1 cellular context compared by ENCODE assay signal in genomic region chr10:93254180-93254847, GRCh38.
TF ChIP-seq lines count a peak whose summit lies in the region.

No MANE protein-coding gene starts in this region.

TF ChIP-seq in HepG2, 621 proteins besides CTCF, POLR2A, EP300 and RAD21 (continued from another document and continues in another):
- TF ChIP-seq ZBTB43 (CRISPR knock-in tag; conservative IDR thresholded peaks at IDR 0.05): no peak
- no peak for TF ChIP-seq ZFP36L2 (CRISPR knock-in tag; IDR thresholded peaks at IDR 0.05)
- no peak for TF ChIP-seq FOXC1 (CRISPR knock-in tag; IDR thresholded peaks at IDR 0.05; ENCODE audit: borderline replicate concordance)
- TF ChIP-seq KLF6 (CRISPR knock-in tag; IDR thresholded peaks at IDR 0.05): no peak
- no peak for TF ChIP-seq HOXA5 (CRISPR knock-in tag; IDR thresholded peaks at IDR 0.05)
- TF ChIP-seq, protein P1, sequence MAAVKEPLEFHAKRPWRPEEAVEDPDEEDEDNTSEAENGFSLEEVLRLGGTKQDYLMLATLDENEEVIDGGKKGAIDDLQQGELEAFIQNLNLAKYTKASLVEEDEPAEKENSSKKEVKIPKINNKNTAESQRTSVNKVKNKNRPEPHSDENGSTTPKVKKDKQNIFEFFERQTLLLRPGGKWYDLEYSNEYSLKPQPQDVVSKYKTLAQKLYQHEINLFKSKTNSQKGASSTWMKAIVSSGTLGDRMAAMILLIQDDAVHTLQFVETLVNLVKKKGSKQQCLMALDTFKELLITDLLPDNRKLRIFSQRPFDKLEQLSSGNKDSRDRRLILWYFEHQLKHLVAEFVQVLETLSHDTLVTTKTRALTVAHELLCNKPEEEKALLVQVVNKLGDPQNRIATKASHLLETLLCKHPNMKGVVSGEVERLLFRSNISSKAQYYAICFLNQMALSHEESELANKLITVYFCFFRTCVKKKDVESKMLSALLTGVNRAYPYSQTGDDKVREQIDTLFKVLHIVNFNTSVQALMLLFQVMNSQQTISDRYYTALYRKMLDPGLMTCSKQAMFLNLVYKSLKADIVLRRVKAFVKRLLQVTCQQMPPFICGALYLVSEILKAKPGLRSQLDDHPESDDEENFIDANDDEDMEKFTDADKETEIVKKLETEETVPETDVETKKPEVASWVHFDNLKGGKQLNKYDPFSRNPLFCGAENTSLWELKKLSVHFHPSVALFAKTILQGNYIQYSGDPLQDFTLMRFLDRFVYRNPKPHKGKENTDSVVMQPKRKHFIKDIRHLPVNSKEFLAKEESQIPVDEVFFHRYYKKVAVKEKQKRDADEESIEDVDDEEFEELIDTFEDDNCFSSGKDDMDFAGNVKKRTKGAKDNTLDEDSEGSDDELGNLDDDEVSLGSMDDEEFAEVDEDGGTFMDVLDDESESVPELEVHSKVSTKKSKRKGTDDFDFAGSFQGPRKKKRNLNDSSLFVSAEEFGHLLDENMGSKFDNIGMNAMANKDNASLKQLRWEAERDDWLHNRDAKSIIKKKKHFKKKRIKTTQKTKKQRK (IDR thresholded peaks at IDR 0.05; ENCODE audit: low read length): no peak
- TF ChIP-seq ZNF768 (CRISPR knock-in tag; IDR thresholded peaks at IDR 0.05): no peak
- TF ChIP-seq TIGD3 (CRISPR knock-in tag; IDR thresholded peaks at IDR 0.05; ENCODE audit: borderline replicate concordance): no peak
- no peak for TF ChIP-seq ZNF296 (CRISPR knock-in tag; conservative IDR thresholded peaks at IDR 0.05)
- TF ChIP-seq ZNF205 (CRISPR knock-in tag; IDR thresholded peaks at IDR 0.05): 0 out of 2 replicates have a peak, but pooled peaks have one; percentile 34
- TF ChIP-seq RNF219 (CRISPR knock-in tag; IDR thresholded peaks at IDR 0.05): no peak
- TF ChIP-seq, protein P2, sequence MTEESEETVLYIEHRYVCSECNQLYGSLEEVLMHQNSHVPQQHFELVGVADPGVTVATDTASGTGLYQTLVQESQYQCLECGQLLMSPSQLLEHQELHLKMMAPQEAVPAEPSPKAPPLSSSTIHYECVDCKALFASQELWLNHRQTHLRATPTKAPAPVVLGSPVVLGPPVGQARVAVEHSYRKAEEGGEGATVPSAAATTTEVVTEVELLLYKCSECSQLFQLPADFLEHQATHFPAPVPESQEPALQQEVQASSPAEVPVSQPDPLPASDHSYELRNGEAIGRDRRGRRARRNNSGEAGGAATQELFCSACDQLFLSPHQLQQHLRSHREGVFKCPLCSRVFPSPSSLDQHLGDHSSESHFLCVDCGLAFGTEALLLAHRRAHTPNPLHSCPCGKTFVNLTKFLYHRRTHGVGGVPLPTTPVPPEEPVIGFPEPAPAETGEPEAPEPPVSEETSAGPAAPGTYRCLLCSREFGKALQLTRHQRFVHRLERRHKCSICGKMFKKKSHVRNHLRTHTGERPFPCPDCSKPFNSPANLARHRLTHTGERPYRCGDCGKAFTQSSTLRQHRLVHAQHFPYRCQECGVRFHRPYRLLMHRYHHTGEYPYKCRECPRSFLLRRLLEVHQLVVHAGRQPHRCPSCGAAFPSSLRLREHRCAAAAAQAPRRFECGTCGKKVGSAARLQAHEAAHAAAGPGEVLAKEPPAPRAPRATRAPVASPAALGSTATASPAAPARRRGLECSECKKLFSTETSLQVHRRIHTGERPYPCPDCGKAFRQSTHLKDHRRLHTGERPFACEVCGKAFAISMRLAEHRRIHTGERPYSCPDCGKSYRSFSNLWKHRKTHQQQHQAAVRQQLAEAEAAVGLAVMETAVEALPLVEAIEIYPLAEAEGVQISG (CRISPR knock-in tag; IDR thresholded peaks at IDR 0.05): no peak; the same call in 1 of the 2 replicates
- TF ChIP-seq ZFY (CRISPR knock-in tag; IDR thresholded peaks at IDR 0.05): no peak
- TF ChIP-seq, protein P3, sequence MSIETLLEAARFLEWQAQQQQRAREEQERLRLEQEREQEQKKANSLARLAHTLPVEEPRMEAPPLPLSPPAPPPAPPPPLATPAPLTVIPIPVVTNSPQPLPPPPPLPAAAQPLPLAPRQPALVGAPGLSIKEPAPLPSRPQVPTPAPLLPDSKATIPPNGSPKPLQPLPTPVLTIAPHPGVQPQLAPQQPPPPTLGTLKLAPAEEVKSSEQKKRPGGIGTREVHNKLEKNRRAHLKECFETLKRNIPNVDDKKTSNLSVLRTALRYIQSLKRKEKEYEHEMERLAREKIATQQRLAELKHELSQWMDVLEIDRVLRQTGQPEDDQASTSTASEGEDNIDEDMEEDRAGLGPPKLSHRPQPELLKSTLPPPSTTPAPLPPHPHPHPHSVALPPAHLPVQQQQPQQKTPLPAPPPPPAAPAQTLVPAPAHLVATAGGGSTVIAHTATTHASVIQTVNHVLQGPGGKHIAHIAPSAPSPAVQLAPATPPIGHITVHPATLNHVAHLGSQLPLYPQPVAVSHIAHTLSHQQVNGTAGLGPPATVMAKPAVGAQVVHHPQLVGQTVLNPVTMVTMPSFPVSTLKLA (IDR thresholded peaks at IDR 0.05): no peak
- TF ChIP-seq, protein P4, sequence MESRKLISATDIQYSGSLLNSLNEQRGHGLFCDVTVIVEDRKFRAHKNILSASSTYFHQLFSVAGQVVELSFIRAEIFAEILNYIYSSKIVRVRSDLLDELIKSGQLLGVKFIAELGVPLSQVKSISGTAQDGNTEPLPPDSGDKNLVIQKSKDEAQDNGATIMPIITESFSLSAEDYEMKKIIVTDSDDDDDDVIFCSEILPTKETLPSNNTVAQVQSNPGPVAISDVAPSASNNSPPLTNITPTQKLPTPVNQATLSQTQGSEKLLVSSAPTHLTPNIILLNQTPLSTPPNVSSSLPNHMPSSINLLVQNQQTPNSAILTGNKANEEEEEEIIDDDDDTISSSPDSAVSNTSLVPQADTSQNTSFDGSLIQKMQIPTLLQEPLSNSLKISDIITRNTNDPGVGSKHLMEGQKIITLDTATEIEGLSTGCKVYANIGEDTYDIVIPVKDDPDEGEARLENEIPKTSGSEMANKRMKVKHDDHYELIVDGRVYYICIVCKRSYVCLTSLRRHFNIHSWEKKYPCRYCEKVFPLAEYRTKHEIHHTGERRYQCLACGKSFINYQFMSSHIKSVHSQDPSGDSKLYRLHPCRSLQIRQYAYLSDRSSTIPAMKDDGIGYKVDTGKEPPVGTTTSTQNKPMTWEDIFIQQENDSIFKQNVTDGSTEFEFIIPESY (CRISPR knock-in tag; IDR thresholded peaks at IDR 0.05): no peak
- TF ChIP-seq KLF15 (CRISPR knock-in tag; IDR thresholded peaks at IDR 0.05; ENCODE audit: borderline replicate concordance): no peak
- no peak for TF ChIP-seq KLF16 (CRISPR knock-in tag; IDR thresholded peaks at IDR 0.05)
- peak; percentile 66; the same call in 1 of the 2 replicates for TF ChIP-seq ZBTB7B (CRISPR knock-in tag; IDR thresholded peaks at IDR 0.05)
- TF ChIP-seq, protein P5, sequence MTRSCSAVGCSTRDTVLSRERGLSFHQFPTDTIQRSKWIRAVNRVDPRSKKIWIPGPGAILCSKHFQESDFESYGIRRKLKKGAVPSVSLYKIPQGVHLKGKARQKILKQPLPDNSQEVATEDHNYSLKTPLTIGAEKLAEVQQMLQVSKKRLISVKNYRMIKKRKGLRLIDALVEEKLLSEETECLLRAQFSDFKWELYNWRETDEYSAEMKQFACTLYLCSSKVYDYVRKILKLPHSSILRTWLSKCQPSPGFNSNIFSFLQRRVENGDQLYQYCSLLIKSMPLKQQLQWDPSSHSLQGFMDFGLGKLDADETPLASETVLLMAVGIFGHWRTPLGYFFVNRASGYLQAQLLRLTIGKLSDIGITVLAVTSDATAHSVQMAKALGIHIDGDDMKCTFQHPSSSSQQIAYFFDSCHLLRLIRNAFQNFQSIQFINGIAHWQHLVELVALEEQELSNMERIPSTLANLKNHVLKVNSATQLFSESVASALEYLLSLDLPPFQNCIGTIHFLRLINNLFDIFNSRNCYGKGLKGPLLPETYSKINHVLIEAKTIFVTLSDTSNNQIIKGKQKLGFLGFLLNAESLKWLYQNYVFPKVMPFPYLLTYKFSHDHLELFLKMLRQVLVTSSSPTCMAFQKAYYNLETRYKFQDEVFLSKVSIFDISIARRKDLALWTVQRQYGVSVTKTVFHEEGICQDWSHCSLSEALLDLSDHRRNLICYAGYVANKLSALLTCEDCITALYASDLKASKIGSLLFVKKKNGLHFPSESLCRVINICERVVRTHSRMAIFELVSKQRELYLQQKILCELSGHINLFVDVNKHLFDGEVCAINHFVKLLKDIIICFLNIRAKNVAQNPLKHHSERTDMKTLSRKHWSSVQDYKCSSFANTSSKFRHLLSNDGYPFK (CRISPR knock-in tag; IDR thresholded peaks at IDR 0.05; ENCODE audit: borderline replicate concordance): no peak
- TF ChIP-seq, protein P6, sequence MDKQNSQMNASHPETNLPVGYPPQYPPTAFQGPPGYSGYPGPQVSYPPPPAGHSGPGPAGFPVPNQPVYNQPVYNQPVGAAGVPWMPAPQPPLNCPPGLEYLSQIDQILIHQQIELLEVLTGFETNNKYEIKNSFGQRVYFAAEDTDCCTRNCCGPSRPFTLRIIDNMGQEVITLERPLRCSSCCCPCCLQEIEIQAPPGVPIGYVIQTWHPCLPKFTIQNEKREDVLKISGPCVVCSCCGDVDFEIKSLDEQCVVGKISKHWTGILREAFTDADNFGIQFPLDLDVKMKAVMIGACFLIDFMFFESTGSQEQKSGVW (CRISPR knock-in tag; IDR thresholded peaks at IDR 0.05; ENCODE audit: borderline replicate concordance): no peak
- TF ChIP-seq KMT2B (CRISPR knock-in tag; IDR thresholded peaks at IDR 0.05): no peak
- no peak for TF ChIP-seq ZNF780A (CRISPR knock-in tag; IDR thresholded peaks at IDR 0.05)
- no peak for TF ChIP-seq ZNF34 (CRISPR knock-in tag; IDR thresholded peaks at IDR 0.05; ENCODE audit: borderline replicate concordance)
- TF ChIP-seq JUNB (CRISPR knock-in tag; IDR thresholded peaks at IDR 0.05; ENCODE audit: borderline replicate concordance): no peak
- TF ChIP-seq FOXA1 (IDR thresholded peaks at IDR 0.05): no peak
- TF ChIP-seq FOXA1 (CRISPR knock-in tag; IDR thresholded peaks at IDR 0.05): peak; percentile 90
- TF ChIP-seq, protein P7, sequence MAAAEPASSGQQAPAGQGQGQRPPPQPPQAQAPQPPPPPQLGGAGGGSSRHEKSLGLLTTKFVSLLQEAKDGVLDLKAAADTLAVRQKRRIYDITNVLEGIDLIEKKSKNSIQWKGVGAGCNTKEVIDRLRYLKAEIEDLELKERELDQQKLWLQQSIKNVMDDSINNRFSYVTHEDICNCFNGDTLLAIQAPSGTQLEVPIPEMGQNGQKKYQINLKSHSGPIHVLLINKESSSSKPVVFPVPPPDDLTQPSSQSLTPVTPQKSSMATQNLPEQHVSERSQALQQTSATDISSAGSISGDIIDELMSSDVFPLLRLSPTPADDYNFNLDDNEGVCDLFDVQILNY (CRISPR knock-in tag; conservative IDR thresholded peaks at IDR 0.05): no peak
- no peak for TF ChIP-seq ZNF713 (CRISPR knock-in tag; IDR thresholded peaks at IDR 0.05)
- TF ChIP-seq NFIB (CRISPR knock-in tag; IDR thresholded peaks at IDR 0.05; ENCODE audit: borderline replicate concordance): no peak
- TF ChIP-seq ZNF207 (IDR thresholded peaks at IDR 0.05; ENCODE audit: borderline replicate concordance): no peak
- no peak for TF ChIP-seq ZNF850 (CRISPR knock-in tag; conservative IDR thresholded peaks at IDR 0.05)
- no peak for TF ChIP-seq ZNF598 (CRISPR knock-in tag; IDR thresholded peaks at IDR 0.05; ENCODE audit: borderline replicate concordance)
- TF ChIP-seq SP140L (CRISPR knock-in tag; IDR thresholded peaks at IDR 0.05; ENCODE audit: borderline replicate concordance): no peak
- TF ChIP-seq ZNF354B (CRISPR knock-in tag; IDR thresholded peaks at IDR 0.05): no peak
- no peak; the same call in 1 of the 2 replicates for TF ChIP-seq NR2F6 (IDR thresholded peaks at IDR 0.05)
- peak; percentile 69 for TF ChIP-seq NR2F6 (CRISPR knock-in tag; IDR thresholded peaks at IDR 0.05)
- TF ChIP-seq ZNF143 (CRISPR knock-in tag; IDR thresholded peaks at IDR 0.05): no peak
- peak; percentile 84 for TF ChIP-seq NCOR1 (IDR thresholded peaks at IDR 0.05; ENCODE audit: borderline replicate concordance, low read length)
- no peak for TF ChIP-seq GLI4 (CRISPR knock-in tag; IDR thresholded peaks at IDR 0.05; ENCODE audit: borderline replicate concordance)
- no peak for TF ChIP-seq HNRNPK (IDR thresholded peaks at IDR 0.05; ENCODE audit: low read depth, low read length, poor library complexity, severe bottlenecking)
- TF ChIP-seq ZBTB1 (CRISPR knock-in tag; IDR thresholded peaks at IDR 0.05; ENCODE audit: borderline replicate concordance): no peak
- TF ChIP-seq ZMAT5 (CRISPR knock-in tag; IDR thresholded peaks at IDR 0.05; ENCODE audit: borderline replicate concordance, low read depth): no peak
- TF ChIP-seq SP5 (CRISPR knock-in tag; IDR thresholded peaks at IDR 0.05; ENCODE audit: borderline replicate concordance, low read depth): peak; percentile 45; the same call in 1 of the 2 replicates
